16 cellular contexts compared by ENCODE assay signal in genomic region chr15:50330921-50331320, GRCh38. TPM values are rescaled to one million over a fixed set of nuclear protein-coding genes. Genes with fewer than 3 reads are reported as not detected.
DNase-seq lines count a peak whose midpoint lies in the region; ATAC-seq and TF ChIP-seq lines count a peak whose summit lies in the region.
"Had no signal": no experiment of that assay in that cellular context is flagged by ENCODE, and none has a peak within 500 bp of the region (broad histone marks: within the 10 kb centered on the region; RNA-seq: fewer than 3 reads in every experiment).

No MANE protein-coding gene starts in this region.

- no peak overlapping the region for H2AFZ ChIP-seq in mammary epithelial cell (ENCODE audit: low read depth, low read length)

- DNase-seq in mammary epithelial cell (peak; percentile 61), breast epithelium (ENCODE audit: low spot score in 2 of 2) (no peak), LHCN-M2 (ENCODE audit: low read depth) (peak; percentile 26), epithelial cell of esophagus (ENCODE audit: low read depth) (peak; percentile 17), superior temporal gyrus (ENCODE audit: extremely low spot score) (no peak), lower lobe of right lung (no peak)
- DNase-seq in stimulated activated naive CD8-positive, alpha-beta T cell treated with anti-CD3 and anti-CD28 coated beads, Interleukin-15, amount 100 ng/mL, for 72 hours: no peak
- DNase-seq: cerebellar nuclear complex; DMS153; heart left ventricle; naive B cell; NCI-H2081 treated with DMSO at 0.1 percent for 48 hours; stimulated activated CD4-positive, alpha-beta T cell treated with anti-CD3 and anti-CD28 coated beads, Interleukin-15, amount 100 ng/mL, for 24 hours had no signal

- dilution Hi-C loops in mammary epithelial cell (cut with HindIII; ENCODE audit: low sequenced_read_pairs): no loop called here

- CTCF ChIA-PET in mammary epithelial cell (lab: Charles Lee; ENCODE audit: low non-redundant PET): no interaction called here

- H3K36me3 ChIP-seq in mammary epithelial cell (ENCODE audit: insufficient read depth, low read length): no peaks in the 10 kb centered on the region
- no peaks in the 10 kb centered on the region for H3K36me3 ChIP-seq in breast epithelium
- H3K36me3 ChIP-seq in lower lobe of right lung: no peaks in the 10 kb centered on the region
- H3K36me3 ChIP-seq: heart left ventricle, prostate gland, SJSA1 had no signal

- H3K4me2 ChIP-seq in mammary epithelial cell (ENCODE audit: insufficient read depth, low read depth, low read length): no peak overlapping the region

- BruUV-seq in mammary epithelial cell (replicated peaks; lab: Mats Ljungman, UMichigan): no TSS peak

- no peak overlapping the region for H3K27ac ChIP-seq in mammary epithelial cell (ENCODE audit: insufficient read depth, low read depth, low read length)
- no peak overlapping the region for H3K27ac ChIP-seq in breast epithelium
- H3K27ac ChIP-seq in lower lobe of right lung: no peak overlapping the region
- H3K27ac ChIP-seq: heart left ventricle, prostate gland, SJSA1 had no signal

- peak overlapping the region in 1 of 2 donors; percentile 3 for H3K27ac Mint-ChIP-seq in stimulated activated naive CD8-positive, alpha-beta T cell treated with anti-CD3 and anti-CD28 coated beads, Interleukin-15, amount 100 ng/mL, for 72 hours

- TF ChIP-seq POLR2A in breast epithelium (IDR thresholded peaks at IDR 0.05): no peak

- no peaks in the 10 kb centered on the region for H3K9me3 ChIP-seq in mammary epithelial cell (replicated peaks; ENCODE audit: insufficient read depth, low read length)
- H3K9me3 ChIP-seq in breast epithelium: no peaks in the 10 kb centered on the region
- H3K9me3 ChIP-seq in lower lobe of right lung: no peaks in the 10 kb centered on the region
- H3K9me3 ChIP-seq: heart left ventricle, prostate gland, SJSA1 had no signal

- H3K4me3 ChIP-seq in mammary epithelial cell (replicated peaks in 1 of 3; ENCODE audit: insufficient read depth in 1 of 3, low read depth in 2 of 3, low read length in 3 of 3) (no peak overlapping the region), breast epithelium (no peak overlapping the region), epithelial cell of esophagus (ENCODE audit: low read length) (no peak overlapping the region), lower lobe of right lung (no peak overlapping the region)
- H3K4me3 ChIP-seq: heart left ventricle, prostate gland, SJSA1 had no signal

- 100% methylated on average over 1 of the region's 1 CpG for WGBS in mammary epithelial cell (ENCODE audit: low coverage, missing lambda C conversion rate)

- peaks cover 16% of the 10 kb centered on the region for H3K79me2 ChIP-seq in mammary epithelial cell (ENCODE audit: insufficient read depth, low read length)

- H3K27me3 ChIP-seq in mammary epithelial cell (ENCODE audit: insufficient read depth, low read length): no peaks in the 10 kb centered on the region
- no peaks in the 10 kb centered on the region for H3K27me3 ChIP-seq in breast epithelium
- H3K27me3 ChIP-seq in lower lobe of right lung (ENCODE audit: low read depth): no peaks in the 10 kb centered on the region
- H3K27me3 ChIP-seq: heart left ventricle, SJSA1 had no signal

- H3K9ac ChIP-seq in mammary epithelial cell (ENCODE audit: insufficient read depth, low read length): no peak overlapping the region

- H3K27me3 Mint-ChIP-seq in stimulated activated naive CD8-positive, alpha-beta T cell treated with anti-CD3 and anti-CD28 coated beads, Interleukin-15, amount 100 ng/mL, for 72 hours: no peaks in the 10 kb centered on the region
- H3K27me3 Mint-ChIP-seq: naive B cell had no signal

- in situ Hi-C loops in mammary epithelial cell (cut with MboI; ENCODE audit: low sequenced_read_pairs in 2 of 2): no loop called here

- H3K9me3 Mint-ChIP-seq in stimulated activated naive CD8-positive, alpha-beta T cell treated with anti-CD3 and anti-CD28 coated beads, Interleukin-15, amount 100 ng/mL, for 72 hours: no peaks in the 10 kb centered on the region
- H3K9me3 Mint-ChIP-seq: naive B cell had no signal

- ATAC-seq in stimulated activated naive CD8-positive, alpha-beta T cell treated with anti-CD3 and anti-CD28 coated beads, Interleukin-15, amount 100 ng/mL, for 72 hours: peak; percentile 70
- no peak for ATAC-seq in HG02884 (IDR thresholded peaks at IDR 0.05; ENCODE audit: unreplicated experiment)
- no peak for ATAC-seq in lower lobe of right lung
- ATAC-seq: heart left ventricle had no signal

- TF ChIP-seq CTCF in mammary epithelial cell (conservative IDR thresholded peaks at IDR 0.05 in 1 of 2, IDR thresholded peaks at IDR 0.05 in 1 of 2; ENCODE audit: extremely low read depth in 1 of 2, insufficient read depth in 1 of 2, low read depth in 1 of 2, low read length in 2 of 2) (no peak), breast epithelium (IDR thresholded peaks at IDR 0.05) (no peak), epithelial cell of esophagus (IDR thresholded peaks at IDR 0.05; ENCODE audit: insufficient read depth, low read depth, low read length, missing control alignments) (no peak), lower lobe of right lung (IDR thresholded peaks at IDR 0.05) (no peak)

- H3K4me3 Mint-ChIP-seq in stimulated activated naive CD8-positive, alpha-beta T cell treated with anti-CD3 and anti-CD28 coated beads, Interleukin-15, amount 100 ng/mL, for 72 hours: no peak overlapping the region
- H3K4me3 Mint-ChIP-seq: naive B cell had no signal

- intact Hi-C loops in mammary epithelial cell (cut with micrococcal nuclease): no loop called here
- intact Hi-C loops in breast epithelium (cut with DNase I; ENCODE audit: low total_unique reads): no loop called here
- intact Hi-C loops in lower lobe of right lung (cut with DNase I): no loop called here

- no peaks in the 10 kb centered on the region for H3K4me1 ChIP-seq in mammary epithelial cell (ENCODE audit: insufficient read depth, low read length)
- H3K4me1 ChIP-seq in breast epithelium: no peaks in the 10 kb centered on the region
- H3K4me1 ChIP-seq in lower lobe of right lung: no peaks in the 10 kb centered on the region
- H3K4me1 ChIP-seq: prostate gland, SJSA1 had no signal

- no peaks in the 10 kb centered on the region for H4K20me1 ChIP-seq in mammary epithelial cell (ENCODE audit: insufficient read depth, low read length)

- peaks cover 33% of the 10 kb centered on the region for H3K4me1 Mint-ChIP-seq in stimulated activated naive CD8-positive, alpha-beta T cell treated with anti-CD3 and anti-CD28 coated beads, Interleukin-15, amount 100 ng/mL, for 72 hours

RNA-seq across cellular contexts. Expression of gene GABPB1, which starts 24.1 kb away (rescaled TPM):
- total RNA-seq in mammary epithelial cell (10 to 100 TPM; 21.1 to 38.7 TPM), breast epithelium (10 to 100 TPM; 14.6 to 37.4 (median 35.9) TPM), LHCN-M2 (2014; rRNA removed) (30.3 and 32.5 TPM in 2 replicates), lower lobe of right lung (17.8 TPM)
- 19.8 TPM for polyA plus RNA-seq in mammary epithelial cell
- 16.6 TPM for polyA minus RNA-seq in mammary epithelial cell
- polyA plus RNA-seq in LHCN-M2 (2012): 9.9 TPM

Comparison
In these comparisons a context has a peak if more than half of its experiments do, and no peak if none do; other contexts are left out.
1. DNase-seq: peak in mammary epithelial cell (single experiment), LHCN-M2 (single experiment) and epithelial cell of esophagus (single experiment); none in breast epithelium (0 of 2), stimulated activated naive CD8-positive, alpha-beta T cell treated with anti-CD3 and anti-CD28 coated beads, Interleukin-15, amount 100 ng/mL, for 72 hours (0 of 2), superior temporal gyrus (single experiment) and lower lobe of right lung (single experiment).